32 cellular contexts compared by ENCODE assay signal in the genomic region with DNA sequence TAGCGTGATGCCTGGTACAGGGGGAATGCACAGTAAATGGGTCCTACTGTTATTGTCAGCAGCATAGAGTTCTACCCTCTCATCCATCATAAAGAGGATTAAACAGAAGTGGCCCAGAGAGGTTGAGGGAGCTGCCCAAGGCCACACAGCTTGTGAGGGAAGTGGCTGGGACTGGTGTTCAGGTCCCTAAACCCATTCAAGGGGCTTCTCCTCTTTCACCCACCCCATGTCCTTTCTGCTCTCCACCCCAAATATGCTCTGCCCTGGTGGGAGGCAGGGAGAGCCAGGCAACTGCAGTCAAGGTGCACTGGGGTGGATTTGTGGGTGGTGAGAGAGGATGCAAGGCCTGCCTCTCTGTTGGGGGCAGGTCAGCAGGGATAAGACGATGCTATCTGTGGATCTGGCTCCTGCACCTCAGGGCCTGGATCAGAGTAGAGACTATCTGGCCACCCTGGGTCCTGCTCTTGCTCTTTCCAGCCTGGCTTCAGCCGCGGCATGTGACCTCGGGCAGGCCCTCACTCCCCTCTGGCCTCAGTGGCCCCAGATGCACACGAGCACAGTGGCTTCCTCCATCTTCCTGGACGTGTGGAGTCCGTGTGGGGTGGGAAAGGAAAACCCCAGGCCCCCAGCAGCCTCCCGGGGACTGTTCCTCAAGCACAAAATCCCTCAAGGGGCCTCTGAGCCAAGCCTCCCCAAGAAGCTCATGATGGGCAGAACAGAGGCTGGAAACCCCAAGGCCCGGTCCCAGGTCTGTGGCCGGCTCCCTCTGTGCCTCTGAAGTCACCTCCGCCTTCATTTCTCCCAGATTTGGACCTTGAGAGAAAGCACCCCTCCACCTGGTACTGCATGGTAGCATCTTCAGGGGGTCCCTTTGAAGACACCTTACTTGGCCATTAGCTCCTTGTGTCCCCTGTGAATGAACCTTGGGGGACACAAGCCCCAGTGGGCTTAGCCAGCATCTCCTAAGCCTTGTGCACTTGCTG. TPM values are rescaled to one million over a fixed set of nuclear protein-coding genes. Genes with fewer than 3 reads are reported as not detected.
DNase-seq lines count a peak whose midpoint lies in the region; ATAC-seq, FAIRE-seq and TF ChIP-seq lines count a peak whose summit lies in the region.
"Had no signal": no experiment of that assay in that cellular context is flagged by ENCODE, and none has a peak within 500 bp of the region (broad histone marks: within the 10 kb centered on the region; RNA-seq: fewer than 3 reads in every experiment).

No MANE protein-coding gene starts in this region.

- H3K27me3 ChIP-seq in HepG2 (ENCODE audit: control insufficient read depth in 1 of 2, insufficient read depth in 2 of 2, low read length in 2 of 2) (peaks cover 0 to 19% of the 10 kb centered on the region in 2 experiments; a peak in 3 of 5 replicates), osteoblast (ENCODE audit: insufficient read depth, low read length) (no peaks in the 10 kb centered on the region)
- H3K27me3 ChIP-seq: BE2C, BLaER1 had no signal

- H2AFZ ChIP-seq in HepG2 (ENCODE audit: low read length) (no peak overlapping the region), osteoblast (ENCODE audit: low read length) (no peak overlapping the region)

- in situ Hi-C loops in HepG2 (cut with HindIII; ENCODE audit: extremely low pct_ligation_motif_present, low pct_unique_long_range_greater_than_20kb) = no loop called here

- no peaks in the 10 kb centered on the region for H3K4me1 ChIP-seq in HEK293 (ENCODE audit: control insufficient read depth, insufficient read depth, low read length)
- peaks cover 20% of the 10 kb centered on the region for H3K4me1 ChIP-seq in HepG2 (ENCODE audit: insufficient read depth, low read length)
- H3K4me1 ChIP-seq in osteoblast (ENCODE audit: insufficient read depth, low read length) = no peaks in the 10 kb centered on the region
- H3K4me1 ChIP-seq: BE2C, BLaER1 had no signal

- H3K36me3 ChIP-seq in HEK293 (ENCODE audit: control insufficient read depth in 2 of 2, insufficient read depth in 1 of 2, low read length in 2 of 2) = no peaks in the 10 kb centered on the region
- peaks cover 0 to 2% of the 10 kb centered on the region in 2 experiments; a peak in 1 of 5 replicates for H3K36me3 ChIP-seq in HepG2 (replicated peaks in 1 of 2; ENCODE audit: control insufficient read depth in 1 of 2, insufficient read depth in 2 of 2, low read length in 2 of 2)
- no peaks in the 10 kb centered on the region for H3K36me3 ChIP-seq in osteoblast (ENCODE audit: insufficient read depth, low read length)
- H3K36me3 ChIP-seq: BE2C, BLaER1 had no signal

- H4K20me1 ChIP-seq in HepG2 (ENCODE audit: insufficient read depth, low read length) (peaks cover 11% of the 10 kb centered on the region; the same call in 1 of the 2 replicates), osteoblast (ENCODE audit: insufficient read depth, low read length) (no peaks in the 10 kb centered on the region)
- H4K20me1 ChIP-seq: BLaER1 had no signal

- WGBS in HepG2 (ENCODE audit: low lambda C conversion rate) = 22% methylated on average over 11 of the region's 12 CpGs

- no peak for DNase-seq in HepG2 (ENCODE audit: low spot score)
- peak; percentile 44 for DNase-seq in osteoblast (ENCODE audit: insufficient read length, low spot score, missing footprints)
- no peak for DNase-seq in HT-29 (ENCODE audit: low spot score)
- no peak for DNase-seq in foreskin melanocyte
- DNase-seq: 8988T; ACHN; BE2C; C1 segment of cervical spinal cord; CD4-positive, alpha-beta memory T cell; CD4-positive, CD25-positive, alpha-beta regulatory T cell; CD8-positive, alpha-beta memory T cell; COR-L47; DMS 273 treated with DMSO at 0.1 percent for 48 hours; DMS153; DMS53; DMS79; DND-41; EL; GDM1 had no signal

- 0 out of 2 replicates have a peak, but pooled peaks have one; percentile 49 for TF ChIP-seq RAD21 in HepG2 (CRISPR knock-in tag; IDR thresholded peaks at IDR 0.05)

- H3K9ac ChIP-seq in HepG2 (ENCODE audit: insufficient read depth, low read depth, low read length) = no peak overlapping the region
- H3K9ac ChIP-seq: BLaER1 had no signal

- peak; percentile 8 for ATAC-seq in HepG2
- no peak for ATAC-seq in GM21576 (IDR thresholded peaks at IDR 0.05; ENCODE audit: unreplicated experiment)
- ATAC-seq in SK-N-SH treated with all-trans-retinoic acid at 6 μM for 48 hours = no peak
- ATAC-seq: GM12878 had no signal

- H3K9me3 ChIP-seq in HEK293 (ENCODE audit: control insufficient read depth, insufficient read depth, low read depth, low read length) (no peaks in the 10 kb centered on the region), HepG2 (ENCODE audit: low read length) (no peaks in the 10 kb centered on the region), osteoblast (ENCODE audit: low read depth, low read length) (no peaks in the 10 kb centered on the region)
- H3K9me3 ChIP-seq: BE2C, BLaER1 had no signal

- CTCF ChIA-PET in HEK293 (lab: Yijun Ruan, JAX) (interaction anchor here (0.6 kb wide), 1 partner anchor 79 kb away, joined by 4 read pairs; no protein-coding TSS in a partner anchor), HepG2 (lab: Yijun Ruan, JAX; ENCODE audit: low intra/inter-chr PET ratio, low total read pairs) (no interaction called here)

- BruUV-seq in HepG2 (replicated peaks; lab: Mats Ljungman, UMichigan) = no TSS peak

- no peak overlapping the region for H3K4me2 ChIP-seq in HepG2 (ENCODE audit: low read depth, low read length)
- H3K4me2 ChIP-seq in osteoblast (ENCODE audit: insufficient read depth, low read length) = no peak overlapping the region
- H3K4me2 ChIP-seq: BLaER1 had no signal

- FAIRE-seq in HepG2 (lab: Jason Lieb, UNC) = no peak
- FAIRE-seq: A204.1, GM12878, GM12892, GM18507 had no signal

- H3K27ac ChIP-seq in HEK293 (ENCODE audit: extremely low read depth, low read depth, low read length) (no peak overlapping the region), HepG2 (ENCODE audit: extremely low read length, insufficient read depth, low read length) (no peak overlapping the region), osteoblast (ENCODE audit: low read depth, low read length) (no peak overlapping the region)
- H3K27ac ChIP-seq: BLaER1 had no signal

- H3K79me2 ChIP-seq in HepG2 (ENCODE audit: insufficient read depth, low read length) = no peaks in the 10 kb centered on the region
- H3K79me2 ChIP-seq in osteoblast (ENCODE audit: insufficient read depth, low read length) = no peaks in the 10 kb centered on the region

- H3K4me3 ChIP-seq in HEK293 (ENCODE audit: low read depth, low read length) (no peak overlapping the region), HepG2 (replicated peaks in 1 of 3; ENCODE audit: insufficient read depth in 1 of 3, low read depth in 2 of 3, low read length in 3 of 3) (no peak overlapping the region), osteoblast (ENCODE audit: insufficient read depth, low read length) (no peak overlapping the region)
- H3K4me3 ChIP-seq: BLaER1, GM12878 had no signal

- no peak for TF ChIP-seq CTCF in HEK293 (tag by site-specific recombination; IDR thresholded peaks at IDR 0.05)
- TF ChIP-seq CTCF in HepG2 (CRISPR knock-in tag; IDR thresholded peaks at IDR 0.05) = no peak
- no peak for TF ChIP-seq CTCF in osteoblast (IDR thresholded peaks at IDR 0.05; ENCODE audit: extremely low read depth, low read depth, low read length)

- TF ChIP-seq EP300 in HepG2 (IDR thresholded peaks at IDR 0.05; ENCODE audit: low read depth in 2 of 2, low read length in 2 of 2) (no peak), HepG2 (CRISPR knock-in tag; IDR thresholded peaks at IDR 0.05; ENCODE audit: borderline replicate concordance) (no peak)

- POLR2A ChIA-PET in HEK293 (lab: Yijun Ruan, JAX) (no interaction called here), HepG2 (lab: Yijun Ruan, JAX) (interaction anchor here (0.7 to 1.4 kb wide), 3 partner anchors 16 to 21 kb away, joined by 3 read pairs; no protein-coding TSS in a partner anchor)

- intact Hi-C loops in HepG2 (cut with micrococcal nuclease; ENCODE audit: unreplicated experiment) = no loop called here

- TF ChIP-seq POLR2A in HepG2 (IDR thresholded peaks at IDR 0.05; ENCODE audit: insufficient read depth in 1 of 2, low read depth in 2 of 2, low read length in 2 of 2) = peak; percentile 42 to 44

RNA-seq across cellular contexts. Expression of a gene that starts 3.4 kb away (rescaled TPM):
- total RNA-seq in HepG2 (2016; rRNA removed; fragmentation: Illumina TruSeq; extraction: Trizol) = 0.13 TPM in 1 of 2 replicates, not detected in the other
- total RNA-seq in HepG2 (2016; cell fraction: cytosol; rRNA removed; fragmentation: Illumina TruSeq; extraction: Trizol; ENCODE audit: low read depth) = not detected in 2 replicates
- not detected in 2 replicates for total RNA-seq in HepG2 (2016; cell fraction: insoluble cytoplasmic fraction; rRNA removed; fragmentation: Illumina TruSeq; extraction: Trizol)
- total RNA-seq in HepG2 (2016; cell fraction: membrane; rRNA removed; fragmentation: Illumina TruSeq; extraction: Trizol) = not detected in 2 replicates
- total RNA-seq in HepG2 (2016; cell fraction: nucleus; rRNA removed; fragmentation: Illumina TruSeq; extraction: Trizol) = 0.28 TPM in 1 of 2 replicates, not detected in the other
- 1.7 and 3.1 TPM in 2 replicates for polyA plus RNA-seq in HepG2 (2011; rRNA removed)
- 0.36 and 0.92 TPM in 2 replicates for polyA plus RNA-seq in HepG2 (2011; cell fraction: cytosol; rRNA removed)
- 16.0 and 30.7 TPM in 2 replicates for polyA plus RNA-seq in HepG2 (2011; cell fraction: nucleus; rRNA removed)
- 1.9 and 4.7 TPM in 2 replicates for polyA plus RNA-seq in HepG2 (2012)
- not detected in 2 replicates for polyA plus RNA-seq in HepG2 (2016; cell fraction: cytosol; fragmentation: Illumina TruSeq; extraction: Trizol; ENCODE audit: low read depth)
- not detected in 2 replicates for polyA plus RNA-seq in HepG2 (2016; cell fraction: insoluble cytoplasmic fraction; fragmentation: Illumina TruSeq; extraction: Trizol; ENCODE audit: low read depth)
- polyA plus RNA-seq in HepG2 (2016; cell fraction: membrane; fragmentation: Illumina TruSeq; extraction: Trizol; ENCODE audit: low read depth) = not detected in 2 replicates
- polyA plus RNA-seq in HepG2 (2016; cell fraction: nucleus; fragmentation: Illumina TruSeq; extraction: Trizol; ENCODE audit: insufficient read depth, low read depth) = 0.32 TPM in 1 of 2 replicates, not detected in the other
- polyA minus RNA-seq in HepG2 (2011; rRNA and poly(A)+ RNA removed; ENCODE audit: low replicate concordance) = 2.3 TPM in 1 of 2 replicates, not detected in the other
- polyA minus RNA-seq in HepG2 (2011; cell fraction: cytosol; rRNA and poly(A)+ RNA removed) = not detected in 2 replicates
- 2.2 and 2.5 TPM in 2 replicates for polyA minus RNA-seq in HepG2 (2011; cell fraction: nucleus; rRNA and poly(A)+ RNA removed)
- total RNA-seq in osteoblast = not detected in 2 replicates
- not detected in 2 replicates for total RNA-seq in HT-29 (2014; rRNA removed; shearing (Covaris generic))
- total RNA-seq: A673; CD4-positive, alpha-beta memory T cell; CD4-positive, CD25-positive, alpha-beta regulatory T cell; CD8-positive, alpha-beta memory T cell; Daoy; G401; GM12878 had no signal
- polyA plus RNA-seq: AG04450; CD14-positive monocyte; CD4-positive, alpha-beta memory T cell; CD4-positive, CD25-positive, alpha-beta regulatory T cell; CD8-positive, alpha-beta memory T cell; GM12878 had no signal

RNA-seq across cellular contexts. Expression of a gene that starts 20.6 kb away (rescaled TPM):
- total RNA-seq in HepG2 (2016; rRNA removed; fragmentation: Illumina TruSeq; extraction: Trizol) = 27.4 and 54.5 TPM in 2 replicates
- 7.1 and 9.6 TPM in 2 replicates for total RNA-seq in HepG2 (2016; cell fraction: cytosol; rRNA removed; fragmentation: Illumina TruSeq; extraction: Trizol; ENCODE audit: low read depth)
- 23.9 and 58.5 TPM in 2 replicates for total RNA-seq in HepG2 (2016; cell fraction: insoluble cytoplasmic fraction; rRNA removed; fragmentation: Illumina TruSeq; extraction: Trizol)
- 14.4 and 19.0 TPM in 2 replicates for total RNA-seq in HepG2 (2016; cell fraction: membrane; rRNA removed; fragmentation: Illumina TruSeq; extraction: Trizol)
- 67.6 and 73.6 TPM in 2 replicates for total RNA-seq in HepG2 (2016; cell fraction: nucleus; rRNA removed; fragmentation: Illumina TruSeq; extraction: Trizol)
- 902 and 1,439 TPM in 2 replicates for polyA plus RNA-seq in HepG2 (2011; rRNA removed)
- 445 and 477 TPM in 2 replicates for polyA plus RNA-seq in HepG2 (2011; cell fraction: cytosol; rRNA removed)
- 3,378 and 3,757 TPM in 2 replicates for polyA plus RNA-seq in HepG2 (2011; cell fraction: nucleus; rRNA removed)
- polyA plus RNA-seq in HepG2 (2012) = 748 and 877 TPM in 2 replicates
- polyA plus RNA-seq in HepG2 (2016; cell fraction: cytosol; fragmentation: Illumina TruSeq; extraction: Trizol; ENCODE audit: low read depth) = 16.7 and 20.1 TPM in 2 replicates
- 40.9 and 50.4 TPM in 2 replicates for polyA plus RNA-seq in HepG2 (2016; cell fraction: insoluble cytoplasmic fraction; fragmentation: Illumina TruSeq; extraction: Trizol; ENCODE audit: low read depth)
- polyA plus RNA-seq in HepG2 (2016; cell fraction: membrane; fragmentation: Illumina TruSeq; extraction: Trizol; ENCODE audit: low read depth) = 25.2 and 26.1 TPM in 2 replicates
- 205 and 206 TPM in 2 replicates for polyA plus RNA-seq in HepG2 (2016; cell fraction: nucleus; fragmentation: Illumina TruSeq; extraction: Trizol; ENCODE audit: insufficient read depth, low read depth)
- 0.19 and 1,018 TPM in 2 replicates for polyA minus RNA-seq in HepG2 (2011; rRNA and poly(A)+ RNA removed; ENCODE audit: low replicate concordance)
- 235 and 377 TPM in 2 replicates for polyA minus RNA-seq in HepG2 (2011; cell fraction: cytosol; rRNA and poly(A)+ RNA removed)
- polyA minus RNA-seq in HepG2 (2011; cell fraction: nucleus; rRNA and poly(A)+ RNA removed) = 642 and 673 TPM in 2 replicates
- not detected in 2 replicates for total RNA-seq in osteoblast
- total RNA-seq in HT-29 (2014; rRNA removed; shearing (Covaris generic)) = not detected in 2 replicates
- total RNA-seq: A673; CD4-positive, alpha-beta memory T cell; CD4-positive, CD25-positive, alpha-beta regulatory T cell; CD8-positive, alpha-beta memory T cell; Daoy; G401; GM12878 had no signal
- polyA plus RNA-seq: AG04450; CD14-positive monocyte; CD4-positive, alpha-beta memory T cell; CD4-positive, CD25-positive, alpha-beta regulatory T cell; CD8-positive, alpha-beta memory T cell; GM12878 had no signal

RNA-seq across cellular contexts. Expression of a gene that starts 23.8 kb away (rescaled TPM):
- total RNA-seq in HepG2 (2016; rRNA removed; fragmentation: Illumina TruSeq; extraction: Trizol) = not detected in 2 replicates
- total RNA-seq in HepG2 (2016; cell fraction: cytosol; rRNA removed; fragmentation: Illumina TruSeq; extraction: Trizol; ENCODE audit: low read depth) = not detected in 2 replicates
- not detected in 2 replicates for total RNA-seq in HepG2 (2016; cell fraction: insoluble cytoplasmic fraction; rRNA removed; fragmentation: Illumina TruSeq; extraction: Trizol)
- not detected in 2 replicates for total RNA-seq in HepG2 (2016; cell fraction: membrane; rRNA removed; fragmentation: Illumina TruSeq; extraction: Trizol)
- not detected in 2 replicates for total RNA-seq in HepG2 (2016; cell fraction: nucleus; rRNA removed; fragmentation: Illumina TruSeq; extraction: Trizol)
- not detected in 2 replicates for polyA plus RNA-seq in HepG2 (2011; rRNA removed)
- polyA plus RNA-seq in HepG2 (2011; cell fraction: cytosol; rRNA removed) = not detected in 2 replicates
- not detected in 2 replicates for polyA plus RNA-seq in HepG2 (2011; cell fraction: nucleus; rRNA removed)
- not detected in 2 replicates for polyA plus RNA-seq in HepG2 (2012)
- polyA plus RNA-seq in HepG2 (2016; cell fraction: cytosol; fragmentation: Illumina TruSeq; extraction: Trizol; ENCODE audit: low read depth) = not detected in 2 replicates
- polyA plus RNA-seq in HepG2 (2016; cell fraction: insoluble cytoplasmic fraction; fragmentation: Illumina TruSeq; extraction: Trizol; ENCODE audit: low read depth) = not detected in 2 replicates
- not detected in 2 replicates for polyA plus RNA-seq in HepG2 (2016; cell fraction: membrane; fragmentation: Illumina TruSeq; extraction: Trizol; ENCODE audit: low read depth)
- not detected in 2 replicates for polyA plus RNA-seq in HepG2 (2016; cell fraction: nucleus; fragmentation: Illumina TruSeq; extraction: Trizol; ENCODE audit: insufficient read depth, low read depth)
- not detected in 2 replicates for polyA minus RNA-seq in HepG2 (2011; rRNA and poly(A)+ RNA removed; ENCODE audit: low replicate concordance)
- not detected in 2 replicates for polyA minus RNA-seq in HepG2 (2011; cell fraction: cytosol; rRNA and poly(A)+ RNA removed)
- not detected in 2 replicates for polyA minus RNA-seq in HepG2 (2011; cell fraction: nucleus; rRNA and poly(A)+ RNA removed)
- not detected in 2 replicates for total RNA-seq in osteoblast
- not detected in 2 replicates for total RNA-seq in HT-29 (2014; rRNA removed; shearing (Covaris generic))
- total RNA-seq: A673; CD4-positive, alpha-beta memory T cell; CD4-positive, CD25-positive, alpha-beta regulatory T cell; CD8-positive, alpha-beta memory T cell; Daoy; G401; GM12878 had no signal
- polyA plus RNA-seq: AG04450; CD14-positive monocyte; CD4-positive, alpha-beta memory T cell; CD4-positive, CD25-positive, alpha-beta regulatory T cell; CD8-positive, alpha-beta memory T cell; GM12878 had no signal

RNA-seq across cellular contexts. Expression of a gene that starts 25.6 kb away (rescaled TPM):
- total RNA-seq in HepG2 (2016; rRNA removed; fragmentation: Illumina TruSeq; extraction: Trizol) = not detected in 2 replicates
- not detected in 2 replicates for total RNA-seq in HepG2 (2016; cell fraction: cytosol; rRNA removed; fragmentation: Illumina TruSeq; extraction: Trizol; ENCODE audit: low read depth)
- total RNA-seq in HepG2 (2016; cell fraction: insoluble cytoplasmic fraction; rRNA removed; fragmentation: Illumina TruSeq; extraction: Trizol) = not detected in 2 replicates
- total RNA-seq in HepG2 (2016; cell fraction: membrane; rRNA removed; fragmentation: Illumina TruSeq; extraction: Trizol) = not detected in 2 replicates
- not detected in 2 replicates for total RNA-seq in HepG2 (2016; cell fraction: nucleus; rRNA removed; fragmentation: Illumina TruSeq; extraction: Trizol)
- 0.09 TPM in 1 of 2 replicates, not detected in the other for polyA plus RNA-seq in HepG2 (2011; rRNA removed)
- polyA plus RNA-seq in HepG2 (2011; cell fraction: cytosol; rRNA removed) = not detected in 2 replicates
- polyA plus RNA-seq in HepG2 (2011; cell fraction: nucleus; rRNA removed) = 0.21 TPM in 1 of 2 replicates, not detected in the other
- not detected in 2 replicates for polyA plus RNA-seq in HepG2 (2012)
- polyA plus RNA-seq in HepG2 (2016; cell fraction: cytosol; fragmentation: Illumina TruSeq; extraction: Trizol; ENCODE audit: low read depth) = not detected in 2 replicates
- polyA plus RNA-seq in HepG2 (2016; cell fraction: insoluble cytoplasmic fraction; fragmentation: Illumina TruSeq; extraction: Trizol; ENCODE audit: low read depth) = not detected in 2 replicates
- not detected in 2 replicates for polyA plus RNA-seq in HepG2 (2016; cell fraction: membrane; fragmentation: Illumina TruSeq; extraction: Trizol; ENCODE audit: low read depth)
- polyA plus RNA-seq in HepG2 (2016; cell fraction: nucleus; fragmentation: Illumina TruSeq; extraction: Trizol; ENCODE audit: insufficient read depth, low read depth) = not detected in 2 replicates
- polyA minus RNA-seq in HepG2 (2011; rRNA and poly(A)+ RNA removed; ENCODE audit: low replicate concordance) = not detected in 2 replicates
- not detected in 2 replicates for polyA minus RNA-seq in HepG2 (2011; cell fraction: cytosol; rRNA and poly(A)+ RNA removed)
- not detected in 2 replicates for polyA minus RNA-seq in HepG2 (2011; cell fraction: nucleus; rRNA and poly(A)+ RNA removed)
- not detected in 2 replicates for total RNA-seq in osteoblast
- not detected in 2 replicates for total RNA-seq in HT-29 (2014; rRNA removed; shearing (Covaris generic))
- total RNA-seq: A673; CD4-positive, alpha-beta memory T cell; CD4-positive, CD25-positive, alpha-beta regulatory T cell; CD8-positive, alpha-beta memory T cell; Daoy; G401; GM12878 had no signal
- polyA plus RNA-seq: AG04450; CD14-positive monocyte; CD4-positive, alpha-beta memory T cell; CD4-positive, CD25-positive, alpha-beta regulatory T cell; CD8-positive, alpha-beta memory T cell; GM12878 had no signal

RNA-seq across cellular contexts. Expression of a gene that starts 51.4 kb away (rescaled TPM):
- not detected in 2 replicates for total RNA-seq in HepG2 (2016; rRNA removed; fragmentation: Illumina TruSeq; extraction: Trizol)
- total RNA-seq in HepG2 (2016; cell fraction: cytosol; rRNA removed; fragmentation: Illumina TruSeq; extraction: Trizol; ENCODE audit: low read depth) = not detected in 2 replicates
- not detected in 2 replicates for total RNA-seq in HepG2 (2016; cell fraction: insoluble cytoplasmic fraction; rRNA removed; fragmentation: Illumina TruSeq; extraction: Trizol)
- not detected in 2 replicates for total RNA-seq in HepG2 (2016; cell fraction: membrane; rRNA removed; fragmentation: Illumina TruSeq; extraction: Trizol)
- not detected in 2 replicates for total RNA-seq in HepG2 (2016; cell fraction: nucleus; rRNA removed; fragmentation: Illumina TruSeq; extraction: Trizol)
- polyA plus RNA-seq in HepG2 (2011; rRNA removed) = 0.09 and 0.13 TPM in 2 replicates
- 0.06 and 0.07 TPM in 2 replicates for polyA plus RNA-seq in HepG2 (2011; cell fraction: cytosol; rRNA removed)
- polyA plus RNA-seq in HepG2 (2011; cell fraction: nucleus; rRNA removed) = 0.32 and 0.36 TPM in 2 replicates
- not detected in 2 replicates for polyA plus RNA-seq in HepG2 (2012)
- polyA plus RNA-seq in HepG2 (2016; cell fraction: cytosol; fragmentation: Illumina TruSeq; extraction: Trizol; ENCODE audit: low read depth) = not detected in 2 replicates
- not detected in 2 replicates for polyA plus RNA-seq in HepG2 (2016; cell fraction: insoluble cytoplasmic fraction; fragmentation: Illumina TruSeq; extraction: Trizol; ENCODE audit: low read depth)
- polyA plus RNA-seq in HepG2 (2016; cell fraction: membrane; fragmentation: Illumina TruSeq; extraction: Trizol; ENCODE audit: low read depth) = not detected in 2 replicates
- polyA plus RNA-seq in HepG2 (2016; cell fraction: nucleus; fragmentation: Illumina TruSeq; extraction: Trizol; ENCODE audit: insufficient read depth, low read depth) = not detected in 2 replicates
- polyA minus RNA-seq in HepG2 (2011; rRNA and poly(A)+ RNA removed; ENCODE audit: low replicate concordance) = not detected in 2 replicates
- polyA minus RNA-seq in HepG2 (2011; cell fraction: cytosol; rRNA and poly(A)+ RNA removed) = not detected in 2 replicates
- not detected in 2 replicates for polyA minus RNA-seq in HepG2 (2011; cell fraction: nucleus; rRNA and poly(A)+ RNA removed)
- not detected in 2 replicates for total RNA-seq in osteoblast
- not detected in 2 replicates for total RNA-seq in HT-29 (2014; rRNA removed; shearing (Covaris generic))
- total RNA-seq: A673; CD4-positive, alpha-beta memory T cell; CD4-positive, CD25-positive, alpha-beta regulatory T cell; CD8-positive, alpha-beta memory T cell; Daoy; G401; GM12878 had no signal
- polyA plus RNA-seq: AG04450; CD14-positive monocyte; CD4-positive, alpha-beta memory T cell; CD4-positive, CD25-positive, alpha-beta regulatory T cell; CD8-positive, alpha-beta memory T cell had no signal
